In genomic region chr4:24511371-24512063, GRCh38 we compare ENCODE assay signal across 21 cellular contexts.
DNase-seq lines count a peak whose midpoint lies in the region; ATAC-seq and TF ChIP-seq lines count a peak whose summit lies in the region.
"Had no signal": no experiment of that assay in that cellular context is flagged by ENCODE, and none has a peak within 500 bp of the region (broad histone marks: within the 10 kb centered on the region; RNA-seq: fewer than 3 reads in every experiment).

No MANE protein-coding gene starts in this region.

- no peak overlapping the region for H2BK5ac ChIP-seq in H9 (ENCODE audit: insufficient read length, low read length)

- H3K4me3 ChIP-seq in AG04450 (ENCODE audit: low read depth, low read length), result no peak overlapping the region
- H3K4me3 ChIP-seq: breast epithelium, colonic mucosa, esophagus muscularis mucosa, gastroesophageal sphincter, transverse colon had no signal

- ATAC-seq in effector memory CD8-positive, alpha-beta T cell (replicated peaks), result no peak
- ATAC-seq: gastroesophageal sphincter; natural killer cell treated with Interleukin-12 subunit alpha and Interleukin-12 subunit beta and Interleukin-15 and Interleukin-18, amount 100 ng/mL, for 72 hours had no signal

- CTCF ChIA-PET in AG04450 (lab: Charles Lee), result interaction anchor here (0.7 to 1.0 kb wide), 5 partner anchors 10 to 469 kb away, joined by 3 to 4 read pairs (median 3); no protein-coding TSS in a partner anchor
- CTCF ChIA-PET in activated CD4-positive, alpha-beta T cell treated with anti-CD3 and anti-CD28 coated beads, Interleukin-2, amount 10 ng/mL, durations not matched to agents 7 days and 5 days (lab: Charles Lee), result no interaction called here

- no peak overlapping the region for H3K14ac ChIP-seq in H9 (ENCODE audit: insufficient read depth, low read length)

- H3K4ac ChIP-seq in H9 (ENCODE audit: low read depth, low read length), result no peak overlapping the region

- H3K27me3 Mint-ChIP-seq in H9 (ENCODE audit: low read depth), result no peaks in the 10 kb centered on the region
- no peaks in the 10 kb centered on the region for H3K27me3 Mint-ChIP-seq in effector memory CD8-positive, alpha-beta T cell
- H3K27me3 Mint-ChIP-seq in activated CD4-positive, alpha-beta T cell treated with anti-CD3 and anti-CD28 coated beads, Interleukin-2, amount 10 ng/mL, durations not matched to agents 7 days and 5 days, result no peaks in the 10 kb centered on the region
- H3K27me3 Mint-ChIP-seq: activated T-cell treated with anti-CD3 and anti-CD28 coated beads, Interleukin-2, amount 50 U/mL, for 24 hours; natural killer cell treated with Interleukin-12 subunit alpha and Interleukin-12 subunit beta and Interleukin-15 and Interleukin-18, amount 100 ng/mL, for 72 hours had no signal

- no peak overlapping the region for H3K4me3 Mint-ChIP-seq in H9
- no peak overlapping the region for H3K4me3 Mint-ChIP-seq in effector memory CD8-positive, alpha-beta T cell
- no peak overlapping the region for H3K4me3 Mint-ChIP-seq in activated CD4-positive, alpha-beta T cell treated with anti-CD3 and anti-CD28 coated beads, Interleukin-2, amount 10 ng/mL, durations not matched to agents 7 days and 5 days
- H3K4me3 Mint-ChIP-seq: activated T-cell treated with anti-CD3 and anti-CD28 coated beads, Interleukin-2, amount 50 U/mL, for 24 hours; natural killer cell treated with Interleukin-12 subunit alpha and Interleukin-12 subunit beta and Interleukin-15 and Interleukin-18, amount 100 ng/mL, for 72 hours had no signal

- no peak overlapping the region for H4K91ac ChIP-seq in H9 (ENCODE audit: insufficient read length, low read depth, low read length)

- H3K23me2 ChIP-seq in H9 (ENCODE audit: insufficient read length, low read depth, low read length, poor library complexity, severe bottlenecking), result no peaks in the 10 kb centered on the region

- H3K27ac ChIP-seq in AG04450 (ENCODE audit: low read depth, low read length), result peak overlapping the region; percentile 39
- H3K27ac ChIP-seq in H9 (ENCODE audit: insufficient read length, low read depth, low read length), result peak overlapping the region; percentile 34
- H3K27ac ChIP-seq: breast epithelium, colonic mucosa, esophagus muscularis mucosa, gastroesophageal sphincter, HL-60, transverse colon had no signal

- H3K9me3 ChIP-seq in AG04450 (ENCODE audit: control insufficient read depth, insufficient read depth, low read length) (no peaks in the 10 kb centered on the region), H9 (ENCODE audit: control insufficient read depth, low read depth, low read length) (no peaks in the 10 kb centered on the region)
- H3K9me3 ChIP-seq: breast epithelium, colonic mucosa, esophagus muscularis mucosa, gastroesophageal sphincter, transverse colon had no signal

- DNase-seq in AG04450 (ENCODE audit: low read depth, low spot score) (peak; percentile 73), H9 (peak; percentile 63), dedifferentiated amniotic fluid mesenchymal stem cell (ENCODE audit: extremely low spot score) (peak; percentile 25), left kidney (ENCODE audit: low read depth, low spot score) (peak; percentile 9), NCI-H146 (lab: John Stamatoyannopoulos, UW) (no peak), NCI-H226 (no peak)
- DNase-seq in effector memory CD8-positive, alpha-beta T cell, result no peak
- no peak for DNase-seq in activated CD4-positive, alpha-beta T cell treated with anti-CD3 and anti-CD28 coated beads, Interleukin-2, amount 10 ng/mL, durations not matched to agents 7 days and 5 days
- DNase-seq: activated gamma-delta T cell; activated T-cell treated with anti-CD3 and anti-CD28 coated beads, Interleukin-2, amount 50 U/mL, for 24 hours; colonic mucosa; GDM1; retina; small intestine; stimulated activated CD8-positive, alpha-beta memory T cell treated with anti-CD3 and anti-CD28 coated beads, Interleukin-4, amount 100 ng/mL, for 48 hours; transverse colon had no signal

- H3K27ac Mint-ChIP-seq in H9, result peak overlapping the region in 2 of 3 experiments; percentile 79 to 89; a peak in 4 of 7 replicates
- H3K27ac Mint-ChIP-seq in effector memory CD8-positive, alpha-beta T cell, result no peak overlapping the region
- no peak overlapping the region for H3K27ac Mint-ChIP-seq in activated CD4-positive, alpha-beta T cell treated with anti-CD3 and anti-CD28 coated beads, Interleukin-2, amount 10 ng/mL, durations not matched to agents 7 days and 5 days
- H3K27ac Mint-ChIP-seq: activated T-cell treated with anti-CD3 and anti-CD28 coated beads, Interleukin-2, amount 50 U/mL, for 24 hours; natural killer cell treated with Interleukin-12 subunit alpha and Interleukin-12 subunit beta and Interleukin-15 and Interleukin-18, amount 100 ng/mL, for 72 hours had no signal

- WGBS in H9 (ENCODE audit: extremely low coverage, insufficient read length, low lambda C conversion rate), result no CpG with 5 or more reads among the region's 5 CpGs

- H3K36me3 Mint-ChIP-seq in H9 (ENCODE audit: insufficient read depth in 1 of 3, low read depth in 3 of 3), result peaks cover 15 to 38% (median 29%) of the 10 kb centered on the region in 3 experiments; a peak in 6 of 7 replicates
- no peaks in the 10 kb centered on the region for H3K36me3 Mint-ChIP-seq in effector memory CD8-positive, alpha-beta T cell (ENCODE audit: insufficient read depth)
- peaks cover 13% of the 10 kb centered on the region for H3K36me3 Mint-ChIP-seq in activated CD4-positive, alpha-beta T cell treated with anti-CD3 and anti-CD28 coated beads, Interleukin-2, amount 10 ng/mL, durations not matched to agents 7 days and 5 days (ENCODE audit: low read depth)
- H3K36me3 Mint-ChIP-seq: natural killer cell treated with Interleukin-12 subunit alpha and Interleukin-12 subunit beta and Interleukin-15 and Interleukin-18, amount 100 ng/mL, for 72 hours had no signal

- no peak overlapping the region for H2BK12ac ChIP-seq in H9 (ENCODE audit: insufficient read length, low read depth, low read length)

- H3K4me1 Mint-ChIP-seq in H9, result peaks cover 54 to 66% of the 10 kb centered on the region in 2 experiments
- peaks cover 0 to 5% of the 10 kb centered on the region in 2 donors for H3K4me1 Mint-ChIP-seq in effector memory CD8-positive, alpha-beta T cell (ENCODE audit: low read depth in 2 of 2)
- no peaks in the 10 kb centered on the region for H3K4me1 Mint-ChIP-seq in activated CD4-positive, alpha-beta T cell treated with anti-CD3 and anti-CD28 coated beads, Interleukin-2, amount 10 ng/mL, durations not matched to agents 7 days and 5 days

- H4K5ac ChIP-seq in H9 (ENCODE audit: insufficient read length, low read depth, low read length), result no peak overlapping the region

- H3K27me3 ChIP-seq in AG04450 (ENCODE audit: control insufficient read depth, insufficient read depth, low read length) (no peaks in the 10 kb centered on the region), H9 (ENCODE audit: insufficient read depth, low read length) (0 out of 2 replicates have a peak, but pooled peaks cover 2% of the 10 kb centered on the region)
- H3K27me3 ChIP-seq: breast epithelium, colonic mucosa, esophagus muscularis mucosa, gastroesophageal sphincter, transverse colon had no signal

- no peaks in the 10 kb centered on the region for H4K20me1 ChIP-seq in H9 (ENCODE audit: control insufficient read depth, insufficient read depth, insufficient read length)

- no peak overlapping the region for H4K8ac ChIP-seq in H9 (replicated peaks; ENCODE audit: insufficient read length, low read depth, low read length)

- no peak overlapping the region for H3K4me2 ChIP-seq in H9 (ENCODE audit: insufficient read depth, insufficient read length, low read length)

- H2AK5ac ChIP-seq in H9 (ENCODE audit: insufficient read length, low read length), result no peak overlapping the region

- H3K18ac ChIP-seq in H9 (ENCODE audit: insufficient read length, low read depth, low read length), result no peak overlapping the region

- no peak overlapping the region for H3T11ph ChIP-seq in H9 (ENCODE audit: low read length)

- no peak overlapping the region for H2BK15ac ChIP-seq in H9 (ENCODE audit: low read depth, low read length)

- H3K9ac ChIP-seq in H9 (ENCODE audit: extremely low read depth, insufficient read length, low read length), result no peak overlapping the region

- no peaks in the 10 kb centered on the region for H3K79me2 ChIP-seq in H9 (ENCODE audit: insufficient read depth, low read length)

- TF ChIP-seq CTCF in AG04450 (IDR thresholded peaks at IDR 0.05; ENCODE audit: low read depth, low read length) (no peak), H9 (conservative IDR thresholded peaks at IDR 0.05) (no peak)

- H2AFZ ChIP-seq in H9 (ENCODE audit: low read length), result no peak overlapping the region

- no peak overlapping the region for H3K23ac ChIP-seq in H9 (ENCODE audit: insufficient read length, low read depth, low read length)

- H3K9me3 Mint-ChIP-seq in H9, result peaks cover 0 to 4% of the 10 kb centered on the region in 2 experiments; a peak in 2 of 5 replicates
- H3K9me3 Mint-ChIP-seq in effector memory CD8-positive, alpha-beta T cell, result no peaks in the 10 kb centered on the region
- no peaks in the 10 kb centered on the region for H3K9me3 Mint-ChIP-seq in activated CD4-positive, alpha-beta T cell treated with anti-CD3 and anti-CD28 coated beads, Interleukin-2, amount 10 ng/mL, durations not matched to agents 7 days and 5 days
- H3K9me3 Mint-ChIP-seq: activated T-cell treated with anti-CD3 and anti-CD28 coated beads, Interleukin-2, amount 50 U/mL, for 24 hours; natural killer cell treated with Interleukin-12 subunit alpha and Interleukin-12 subunit beta and Interleukin-15 and Interleukin-18, amount 100 ng/mL, for 72 hours had no signal

- no peak overlapping the region for H3K56ac ChIP-seq in H9 (ENCODE audit: insufficient read length, low read depth, low read length)

- H3K4me1 ChIP-seq in H9 (ENCODE audit: insufficient read depth, low read length), result peaks cover 10% of the 10 kb centered on the region; the same call in 1 of the 2 replicates
- H3K4me1 ChIP-seq: breast epithelium, colonic mucosa, transverse colon had no signal

- no peak overlapping the region for H2BK120ac ChIP-seq in H9 (ENCODE audit: low read depth, low read length, poor library complexity, severe bottlenecking)

- no peaks in the 10 kb centered on the region for H3K79me1 ChIP-seq in H9 (ENCODE audit: insufficient read depth, low read depth, low read length, poor library complexity, severe bottlenecking)

- POLR2A ChIA-PET in AG04450 (lab: Yijun Ruan, JAX), result interaction anchor here (0.6 to 0.7 kb wide), 2 partner anchors 301 to 481 kb away, joined by 3 to 5 read pairs; no protein-coding TSS in a partner anchor
- POLR2A ChIA-PET in activated CD4-positive, alpha-beta T cell treated with anti-CD3 and anti-CD28 coated beads, Interleukin-2, amount 10 ng/mL, durations not matched to agents 7 days and 5 days (lab: Charles Lee), result no interaction called here

- no peak overlapping the region for H2BK20ac ChIP-seq in H9 (ENCODE audit: low read depth, low read length, poor library complexity, severe bottlenecking)

Comparison
In these comparisons a context has a peak if more than half of its experiments do, and no peak if none do; other contexts are left out.
1. DNase-seq: peak in AG04450 (single experiment), H9 (single experiment), dedifferentiated amniotic fluid mesenchymal stem cell (single experiment) and left kidney (single experiment); none in effector memory CD8-positive, alpha-beta T cell (0 of 3), NCI-H146 (single experiment), activated CD4-positive, alpha-beta T cell treated with anti-CD3 and anti-CD28 coated beads, Interleukin-2, amount 10 ng/mL, durations not matched to agents 7 days and 5 days (single experiment) and NCI-H226 (single experiment).
2. H3K27ac Mint-ChIP-seq: peak in H9 (2 of 3); none in effector memory CD8-positive, alpha-beta T cell (0 of 2) and activated CD4-positive, alpha-beta T cell treated with anti-CD3 and anti-CD28 coated beads, Interleukin-2, amount 10 ng/mL, durations not matched to agents 7 days and 5 days (single experiment).